ENCODE assay signal across 32 cellular contexts in the genomic region with DNA sequence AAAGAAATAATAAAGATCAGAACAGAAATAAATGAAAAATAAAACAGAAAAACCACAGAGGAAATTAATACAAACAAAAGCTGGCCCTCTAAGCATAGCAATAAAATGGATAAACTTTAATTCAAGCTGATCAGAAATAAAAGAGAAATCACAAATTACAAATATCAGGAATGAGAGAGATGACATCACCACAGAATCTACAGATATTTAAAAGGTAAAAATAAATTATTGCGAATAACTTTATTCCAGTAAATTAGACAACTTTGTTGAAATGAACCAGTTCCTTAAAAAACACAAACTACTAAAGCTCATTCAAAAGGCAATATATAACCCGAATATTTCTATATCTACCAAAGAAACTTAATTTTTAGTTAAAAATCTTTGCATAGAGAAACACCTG.
"Had no signal": no experiment of that assay in that cellular context is flagged by ENCODE, and none has a peak within 500 bp of the region (broad histone marks: within the 10 kb centered on the region; RNA-seq: fewer than 3 reads in every experiment).

No MANE protein-coding gene starts in this region.

- H2AFZ ChIP-seq: parathyroid adenoma had no signal

- H3K79me2 ChIP-seq: parathyroid adenoma had no signal

- DNase-seq: naive thymus-derived CD4-positive, alpha-beta T cell; natural killer cell; nucleus accumbens; ovary; psoas muscle; right cardiac atrium; spleen; stimulated activated CD4-positive, alpha-beta T cell treated with anti-CD3 and anti-CD28 coated beads, Interleukin-12 subunit alpha, Interleukin-12 subunit beta, amount 100 ng/mL, for 4 hours; stimulated activated CD4-positive, alpha-beta T cell treated with anti-CD3 and anti-CD28 coated beads, Interleukin-1b, Interleukin-23, amount 100 ng/mL, for 48 hours; stimulated activated CD4-positive, alpha-beta T cell treated with anti-CD3 and anti-CD28 coated beads, Interleukin-4, amount 100 ng/mL, for 1 hour; stimulated activated CD4-positive, alpha-beta T cell treated with anti-CD3 and anti-CD28 coated beads, Interleukin-4, amount 100 ng/mL, for 4 hours; stimulated activated CD8-positive, alpha-beta memory T cell treated with anti-CD3 and anti-CD28 coated beads, Interleukin-4, amount 100 ng/mL, for 48 hours; stimulated activated naive CD4-positive, alpha-beta T cell; stimulated activated naive CD8-positive, alpha-beta T cell treated with anti-CD3 and anti-CD28 coated beads, Interleukin-15, amount 100 ng/mL, for 72 hours; stimulated activated naive CD8-positive, alpha-beta T cell treated with anti-CD3 and anti-CD28 coated beads, Interleukin-15, Interleukin-2, amounts not matched to agents 100 U/mL and 50 U/mL, for 24 hours; substantia nigra; testis; tibial artery; transverse colon; upper lobe of right lung; uterus had no signal

- H3K9me3 ChIP-seq: neutrophil, ovary, psoas muscle, spleen, suprapubic skin, testis, tibial artery, transverse colon, upper lobe of right lung, uterus had no signal

- H3K27me3 ChIP-seq: neutrophil, ovary, spleen, suprapubic skin, testis, tibial artery, transverse colon, upper lobe of right lung, uterus had no signal

- H3K4me3 Mint-ChIP-seq: naive thymus-derived CD4-positive, alpha-beta T cell; natural killer cell; nephron; neural crest cell; stimulated activated memory B cell treated with anti-CD40 and anti-IgM and Interleukin-4, amounts not matched to agents 10 μg/mL and 1 μg/mL and 100 μg/mL, for 72 hours; stimulated activated naive CD8-positive, alpha-beta T cell treated with anti-CD3 and anti-CD28 coated beads, Interleukin-15, amount 100 ng/mL, for 72 hours; type B pancreatic cell had no signal

- H3K9ac ChIP-seq: parathyroid adenoma had no signal

- ATAC-seq: naive thymus-derived CD4-positive, alpha-beta T cell; natural killer cell; psoas muscle; right cardiac atrium; sciatic nerve; stimulated activated memory B cell treated with anti-CD40 and anti-IgM and Interleukin-4, amounts not matched to agents 10 μg/mL and 1 μg/mL and 100 μg/mL, for 72 hours; stimulated activated naive CD8-positive, alpha-beta T cell treated with anti-CD3 and anti-CD28 coated beads, Interleukin-15, amount 100 ng/mL, for 72 hours; stimulated activated naive CD8-positive, alpha-beta T cell treated with anti-CD3 and anti-CD28 coated beads, Interleukin-15, Interleukin-2, amounts not matched to agents 100 U/mL and 50 U/mL, for 24 hours; upper lobe of right lung had no signal

- H3K4me3 ChIP-seq: ovary, psoas muscle, skin epidermis, smooth muscle cell, spleen, suprapubic skin, testis, tibial artery, transverse colon, upper lobe of right lung, uterus had no signal

- H3K36me3 ChIP-seq: neutrophil, ovary, spleen, suprapubic skin, tibial artery, transverse colon, upper lobe of right lung, uterus had no signal

- H3K27me3 Mint-ChIP-seq: naive thymus-derived CD4-positive, alpha-beta T cell; progenitor cell of endocrine pancreas; stimulated activated memory B cell treated with anti-CD40 and anti-IgM and Interleukin-4, amounts not matched to agents 10 μg/mL and 1 μg/mL and 100 μg/mL, for 72 hours; stimulated activated naive CD8-positive, alpha-beta T cell treated with anti-CD3 and anti-CD28 coated beads, Interleukin-15, amount 100 ng/mL, for 72 hours; type B pancreatic cell had no signal

- H3K27ac Mint-ChIP-seq: naive thymus-derived CD4-positive, alpha-beta T cell; natural killer cell; nephron; progenitor cell of endocrine pancreas; stimulated activated memory B cell treated with anti-CD40 and anti-IgM and Interleukin-4, amounts not matched to agents 10 μg/mL and 1 μg/mL and 100 μg/mL, for 72 hours; stimulated activated naive CD8-positive, alpha-beta T cell treated with anti-CD3 and anti-CD28 coated beads, Interleukin-15, amount 100 ng/mL, for 72 hours; type B pancreatic cell had no signal

- H3K27ac ChIP-seq: neutrophil, ovary, parathyroid adenoma, psoas muscle, skin epidermis, spleen, suprapubic skin, testis, tibial artery, transverse colon, upper lobe of right lung, uterus had no signal

- H3K4me1 ChIP-seq: parathyroid adenoma, spleen, suprapubic skin, testis, tibial artery, transverse colon, upper lobe of right lung, uterus had no signal

- H3K9me3 Mint-ChIP-seq: nephron; neural crest cell; stimulated activated memory B cell treated with anti-CD40 and anti-IgM and Interleukin-4, amounts not matched to agents 10 μg/mL and 1 μg/mL and 100 μg/mL, for 72 hours; type B pancreatic cell had no signal

- H3K4me1 Mint-ChIP-seq: naive thymus-derived CD4-positive, alpha-beta T cell; natural killer cell; nephron; neural crest cell; stimulated activated memory B cell treated with anti-CD40 and anti-IgM and Interleukin-4, amounts not matched to agents 10 μg/mL and 1 μg/mL and 100 μg/mL, for 72 hours; stimulated activated naive CD8-positive, alpha-beta T cell treated with anti-CD3 and anti-CD28 coated beads, Interleukin-15, amount 100 ng/mL, for 72 hours had no signal

- H3K36me3 Mint-ChIP-seq: naive thymus-derived CD4-positive, alpha-beta T cell; natural killer cell; stimulated activated memory B cell treated with anti-CD40 and anti-IgM and Interleukin-4, amounts not matched to agents 10 μg/mL and 1 μg/mL and 100 μg/mL, for 72 hours; type B pancreatic cell had no signal

- H3K4me2 ChIP-seq: smooth muscle cell had no signal
